ENCODE assay signal across 12 cellular contexts in the genomic region with DNA sequence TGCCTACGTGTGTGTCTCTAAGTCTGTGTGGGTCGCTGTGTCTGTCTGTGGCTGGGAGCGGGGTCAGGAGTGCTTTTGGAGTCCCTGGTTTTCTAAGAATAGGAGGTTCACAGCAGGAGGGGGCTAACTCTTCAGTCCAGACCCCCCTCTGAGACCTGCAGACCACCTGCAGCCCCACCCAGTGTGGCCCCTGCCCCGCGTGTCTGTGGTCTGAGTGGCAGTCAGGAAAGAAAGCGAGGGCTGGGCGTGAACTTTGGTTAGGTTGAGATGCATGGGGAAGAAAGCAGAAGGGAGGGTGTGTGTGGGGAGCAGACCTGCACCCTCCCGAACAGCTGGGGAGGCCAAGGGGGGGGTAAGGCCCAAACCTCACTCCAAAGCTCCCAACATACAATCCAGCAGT.
DNase-seq lines count a peak whose midpoint lies in the region; ATAC-seq and TF ChIP-seq lines count a peak whose summit lies in the region.
"Had no signal": no experiment of that assay in that cellular context is flagged by ENCODE, and none has a peak within 500 bp of the region (broad histone marks: within the 10 kb centered on the region; RNA-seq: fewer than 3 reads in every experiment).

No MANE protein-coding gene starts in this region.

- no peak for TF ChIP-seq CTCF in nephron (IDR thresholded peaks at IDR 0.05; ENCODE audit: unreplicated experiment in 3 of 3)

- 65 to 71% methylated on average over 8 of the region's 8 CpGs for WGBS in esophagus, 2 donors
- WGBS in urinary bladder = 53% methylated on average over 8 of the region's 8 CpGs

- H3K27ac ChIP-seq in esophagus (ENCODE audit: low read depth in 2 of 2, low read length in 1 of 2) (peak overlapping the region; percentile 36 to 77), urinary bladder (ENCODE audit: low read depth) (peak overlapping the region; percentile 30)

- no peak for ATAC-seq in activated CD8-positive, alpha-beta memory T cell treated with anti-CD3 and anti-CD28 coated beads, Interleukin-2, amount 10 ng/mL, durations not matched to agents 7 days and 5 days
- ATAC-seq in left lobe of liver (no peak), HG03095 (IDR thresholded peaks at IDR 0.05; ENCODE audit: unreplicated experiment) (no peak)

- no peaks in the 10 kb centered on the region for H3K9me3 Mint-ChIP-seq in activated CD8-positive, alpha-beta memory T cell treated with anti-CD3 and anti-CD28 coated beads, Interleukin-2, amount 10 ng/mL, durations not matched to agents 7 days and 5 days (ENCODE audit: low read depth)
- no peaks in the 10 kb centered on the region for H3K9me3 Mint-ChIP-seq in nephron
- H3K9me3 Mint-ChIP-seq: activated naive CD8-positive, alpha-beta T cell treated with anti-CD3 and anti-CD28 coated beads for 36 hours; immature natural killer cell had no signal

- peak; percentile 23 for DNase-seq in activated CD8-positive, alpha-beta memory T cell treated with anti-CD3 and anti-CD28 coated beads, Interleukin-2, amount 10 ng/mL, durations not matched to agents 7 days and 5 days
- no peak for DNase-seq in activated CD8-positive, alpha-beta memory T cell treated with anti-CD3 and anti-CD28 coated beads, Interleukin-2, amount 50 U/mL, for 4 hours
- DNase-seq in left lobe of liver (ENCODE audit: low spot score) = no peak
- no peak for DNase-seq in nucleus accumbens (lab: John Stamatoyannopoulos, UW)
- DNase-seq: activated naive CD8-positive, alpha-beta T cell treated with anti-CD3 and anti-CD28 coated beads for 36 hours; COR-L47; immature natural killer cell had no signal

- no peaks in the 10 kb centered on the region for H3K9me3 ChIP-seq in esophagus (ENCODE audit: control insufficient read depth in 2 of 2, insufficient read depth in 1 of 2, low read depth in 1 of 2, low read length in 1 of 2)
- H3K9me3 ChIP-seq: mucosa of descending colon had no signal

- H3K36me3 ChIP-seq in esophagus (ENCODE audit: control insufficient read depth in 2 of 2, insufficient read depth in 2 of 2, low read length in 1 of 2) = no peaks in the 10 kb centered on the region
- H3K36me3 ChIP-seq in urinary bladder (ENCODE audit: insufficient read depth) = no peaks in the 10 kb centered on the region

- H3K36me3 Mint-ChIP-seq in activated CD8-positive, alpha-beta memory T cell treated with anti-CD3 and anti-CD28 coated beads, Interleukin-2, amount 10 ng/mL, durations not matched to agents 7 days and 5 days = no peaks in the 10 kb centered on the region
- H3K36me3 Mint-ChIP-seq in nephron (ENCODE audit: low read depth) = no peaks in the 10 kb centered on the region
- H3K36me3 Mint-ChIP-seq: activated naive CD8-positive, alpha-beta T cell treated with anti-CD3 and anti-CD28 coated beads for 36 hours; immature natural killer cell had no signal

- H3K27me3 ChIP-seq in esophagus (ENCODE audit: control insufficient read depth in 1 of 2, insufficient read depth in 2 of 2, low read length in 2 of 2) = no peaks in the 10 kb centered on the region

- H3K4me1 ChIP-seq in esophagus (ENCODE audit: control insufficient read depth in 2 of 2, insufficient read depth in 2 of 2, low read length in 1 of 2) = peaks cover 4 to 9% of the 10 kb centered on the region in 2 donors
- no peaks in the 10 kb centered on the region for H3K4me1 ChIP-seq in urinary bladder (ENCODE audit: insufficient read depth)

- no peaks in the 10 kb centered on the region for H3K4me1 Mint-ChIP-seq in activated CD8-positive, alpha-beta memory T cell treated with anti-CD3 and anti-CD28 coated beads, Interleukin-2, amount 10 ng/mL, durations not matched to agents 7 days and 5 days
- H3K4me1 Mint-ChIP-seq in nephron = peaks cover 72% of the 10 kb centered on the region
- H3K4me1 Mint-ChIP-seq: activated naive CD8-positive, alpha-beta T cell treated with anti-CD3 and anti-CD28 coated beads for 36 hours; immature natural killer cell had no signal

- no peak overlapping the region for H3K27ac Mint-ChIP-seq in activated CD8-positive, alpha-beta memory T cell treated with anti-CD3 and anti-CD28 coated beads, Interleukin-2, amount 10 ng/mL, durations not matched to agents 7 days and 5 days
- H3K27ac Mint-ChIP-seq in nephron = peak overlapping the region; percentile 83 to 94 (median 87)
- H3K27ac Mint-ChIP-seq: activated naive CD8-positive, alpha-beta T cell treated with anti-CD3 and anti-CD28 coated beads for 36 hours; immature natural killer cell had no signal

- H3K27me3 Mint-ChIP-seq in activated CD8-positive, alpha-beta memory T cell treated with anti-CD3 and anti-CD28 coated beads, Interleukin-2, amount 10 ng/mL, durations not matched to agents 7 days and 5 days = peaks cover 9% of the 10 kb centered on the region
- H3K27me3 Mint-ChIP-seq in nephron (ENCODE audit: low read depth) = peaks cover 3% of the 10 kb centered on the region

- H3K4me3 Mint-ChIP-seq in activated CD8-positive, alpha-beta memory T cell treated with anti-CD3 and anti-CD28 coated beads, Interleukin-2, amount 10 ng/mL, durations not matched to agents 7 days and 5 days = no peak overlapping the region
- no peak overlapping the region for H3K4me3 Mint-ChIP-seq in nephron
- H3K4me3 Mint-ChIP-seq: activated naive CD8-positive, alpha-beta T cell treated with anti-CD3 and anti-CD28 coated beads for 36 hours; immature natural killer cell had no signal

- no peak overlapping the region for H3K4me3 ChIP-seq in esophagus (ENCODE audit: low read depth in 1 of 2, low read length in 2 of 2)
- no peak overlapping the region for H3K4me3 ChIP-seq in urinary bladder (ENCODE audit: low read depth, low read length)
- H3K4me3 ChIP-seq: mucosa of descending colon had no signal

- CTCF ChIA-PET in activated CD8-positive, alpha-beta memory T cell treated with anti-CD3 and anti-CD28 coated beads, Interleukin-2, amount 10 ng/mL, durations not matched to agents 7 days and 5 days (lab: Charles Lee) = no interaction called here
